ENCODE assay signal across 11 cellular contexts in the genomic region with DNA sequence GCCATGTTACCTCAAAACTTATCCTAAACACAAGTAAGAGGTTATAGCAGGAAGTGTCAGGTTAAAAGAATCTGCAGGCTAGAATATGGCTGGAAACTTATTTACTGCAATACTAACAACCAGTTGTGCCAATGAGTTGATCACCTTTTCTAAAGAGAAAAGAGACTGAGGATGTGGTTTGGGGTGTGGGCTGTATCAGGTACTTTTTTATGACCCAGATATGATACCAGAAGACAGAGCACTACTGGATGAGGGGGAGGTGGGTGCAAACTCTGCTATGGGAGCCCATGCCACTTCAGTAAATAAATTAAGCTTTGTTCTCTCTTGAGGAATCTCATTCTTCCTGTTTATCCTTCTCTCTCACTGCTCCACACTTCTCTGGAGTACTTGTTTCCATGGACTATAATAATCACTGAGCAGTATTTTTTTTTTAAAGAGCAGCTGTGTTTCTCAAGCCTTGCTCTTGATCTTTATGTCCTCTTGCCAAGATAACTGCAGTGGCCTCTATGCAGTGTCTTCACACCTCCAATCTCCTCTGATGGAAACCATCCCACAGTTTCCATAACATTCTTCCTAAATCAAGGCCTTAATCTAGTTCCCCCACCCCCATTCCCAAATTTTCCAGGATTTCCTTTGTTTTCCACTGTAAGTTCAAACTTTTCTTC. TPM values are rescaled to one million over a fixed set of nuclear protein-coding genes. Genes with fewer than 3 reads are reported as not detected.
DNase-seq lines count a peak whose midpoint lies in the region; ATAC-seq and TF ChIP-seq lines count a peak whose summit lies in the region.
"Had no signal": no experiment of that assay in that cellular context is flagged by ENCODE, and none has a peak within 500 bp of the region (broad histone marks: within the 10 kb centered on the region; RNA-seq: fewer than 3 reads in every experiment).

No MANE protein-coding gene starts in this region.

- H3K4me3 Mint-ChIP-seq in CD8-positive, alpha-beta memory T cell = peak overlapping the region in 6 of 7 donors; percentile 30 to 73 (median 60)
- H3K4me3 Mint-ChIP-seq in activated T-cell treated with anti-CD3 and anti-CD28 coated beads, Interleukin-2, amount 50 U/mL, for 72 hours = peak overlapping the region in 1 of 2 donors; percentile 33
- H3K4me3 Mint-ChIP-seq in chondrocyte (ENCODE audit: unreplicated experiment) = no peak overlapping the region

- H3K27me3 Mint-ChIP-seq in CD8-positive, alpha-beta memory T cell = no peaks in the 10 kb centered on the region
- H3K27me3 Mint-ChIP-seq in activated T-cell treated with anti-CD3 and anti-CD28 coated beads, Interleukin-2, amount 50 U/mL, for 72 hours (ENCODE audit: low read depth) = no peaks in the 10 kb centered on the region
- H3K27me3 Mint-ChIP-seq in chondrocyte (ENCODE audit: low read depth) = no peaks in the 10 kb centered on the region

- no peaks in the 10 kb centered on the region for H3K9me3 ChIP-seq in CD8-positive, alpha-beta memory T cell (ENCODE audit: low read length)
- H3K9me3 ChIP-seq: esophagus squamous epithelium, MG63 had no signal

- intact Hi-C loops in posterior cingulate gyrus (cut with DNase I) = no loop called here

- H3K4me1 Mint-ChIP-seq in CD8-positive, alpha-beta memory T cell = peaks cover 75 to 88% (median 82%) of the 10 kb centered on the region in 3 donors
- peaks cover 60% of the 10 kb centered on the region for H3K4me1 Mint-ChIP-seq in activated T-cell treated with anti-CD3 and anti-CD28 coated beads, Interleukin-2, amount 50 U/mL, for 72 hours (ENCODE audit: low read depth)
- peaks cover 9% of the 10 kb centered on the region for H3K4me1 Mint-ChIP-seq in chondrocyte (ENCODE audit: low read depth)

- no peak for TF ChIP-seq CTCF in chondrocyte (IDR thresholded peaks at IDR 0.05)

- H3K4me3 ChIP-seq in CD8-positive, alpha-beta memory T cell (ENCODE audit: low read length) = peak overlapping the region; percentile 3
- H3K4me3 ChIP-seq: esophagus squamous epithelium, MG63 had no signal

- no peaks in the 10 kb centered on the region for H3K9me3 Mint-ChIP-seq in CD8-positive, alpha-beta memory T cell
- no peaks in the 10 kb centered on the region for H3K9me3 Mint-ChIP-seq in activated T-cell treated with anti-CD3 and anti-CD28 coated beads, Interleukin-2, amount 50 U/mL, for 72 hours
- H3K9me3 Mint-ChIP-seq in chondrocyte (ENCODE audit: low read depth) = no peaks in the 10 kb centered on the region

- H3K27ac ChIP-seq in CD8-positive, alpha-beta memory T cell (ENCODE audit: low read depth, low read length) = no peak overlapping the region
- H3K27ac ChIP-seq: esophagus squamous epithelium had no signal

- H3K36me3 ChIP-seq in CD8-positive, alpha-beta memory T cell (ENCODE audit: insufficient read depth, low read length) = no peaks in the 10 kb centered on the region
- H3K36me3 ChIP-seq: MG63 had no signal

- POLR2A ChIA-PET in CD8-positive, alpha-beta memory T cell (lab: Charles Lee) = interaction anchor here (0.6 kb wide), 1 partner anchor 800 kb away, joined by 3 read pairs; no protein-coding TSS in a partner anchor

- DNase-seq in CD8-positive, alpha-beta memory T cell = peak in 4 of 5 donors; percentile 16 to 68 (median 58)
- DNase-seq in activated T-cell treated with anti-CD3 and anti-CD28 coated beads, Interleukin-2, amount 50 U/mL, for 72 hours = peak; percentile 34 to 45
- no peak for DNase-seq in posterior cingulate gyrus
- DNase-seq in chondrocyte (ENCODE audit: low spot score) = no peak
- no peak for DNase-seq in dermis blood vessel endothelial cell
- DNase-seq: esophagus squamous epithelium, MG63 had no signal

- CTCF ChIA-PET in CD8-positive, alpha-beta memory T cell (lab: Charles Lee) = interaction anchor here (1.1 to 1.9 kb wide), 3 partner anchors 10 to 404 kb away, joined by 3 to 7 read pairs (median 4); no protein-coding TSS in a partner anchor

- H3K27me3 ChIP-seq in CD8-positive, alpha-beta memory T cell (ENCODE audit: insufficient read depth, low read length, poor library complexity, severe bottlenecking) = no peaks in the 10 kb centered on the region
- H3K27me3 ChIP-seq: esophagus squamous epithelium, MG63 had no signal

- peak overlapping the region; percentile 24 to 96 (median 88) for H3K27ac Mint-ChIP-seq in CD8-positive, alpha-beta memory T cell
- H3K27ac Mint-ChIP-seq in activated T-cell treated with anti-CD3 and anti-CD28 coated beads, Interleukin-2, amount 50 U/mL, for 72 hours = peak overlapping the region; percentile 19
- H3K27ac Mint-ChIP-seq in chondrocyte (ENCODE audit: unreplicated experiment) = no peak overlapping the region

- H3K36me3 Mint-ChIP-seq in CD8-positive, alpha-beta memory T cell = peaks cover 0 to 22% (median 0%) of the 10 kb centered on the region in 3 donors
- H3K36me3 Mint-ChIP-seq in activated T-cell treated with anti-CD3 and anti-CD28 coated beads, Interleukin-2, amount 50 U/mL, for 72 hours (ENCODE audit: insufficient read depth in 2 of 2) = peaks cover 0 to 1% of the 10 kb centered on the region in 2 donors
- peaks cover 2% of the 10 kb centered on the region for H3K36me3 Mint-ChIP-seq in chondrocyte (ENCODE audit: low read depth)

- ATAC-seq in GM19023 (IDR thresholded peaks at IDR 0.05; ENCODE audit: unreplicated experiment) (peak; percentile 68), HG03039 (IDR thresholded peaks at IDR 0.05; ENCODE audit: unreplicated experiment) (peak; percentile 80), HG02840 (IDR thresholded peaks at IDR 0.05; ENCODE audit: low FRiP score, unreplicated experiment) (no peak)
- peak; percentile 98 for ATAC-seq in activated T-cell treated with anti-CD3 and anti-CD28 coated beads, Interleukin-2, amount 50 U/mL, for 72 hours (replicated peaks in 1 of 2)

- H3K4me1 ChIP-seq in CD8-positive, alpha-beta memory T cell (ENCODE audit: insufficient read depth, low read length) = peaks cover 84% of the 10 kb centered on the region
- H3K4me1 ChIP-seq: esophagus squamous epithelium had no signal

RNA-seq across cellular contexts. Expression of a gene that starts 51.2 kb away (rescaled TPM):
- total RNA-seq in CD8-positive, alpha-beta memory T cell = not detected
- polyA plus RNA-seq in CD8-positive, alpha-beta memory T cell = not detected
- total RNA-seq in activated T-cell treated with anti-CD3 and anti-CD28 coated beads, Interleukin-2, amount 50 U/mL, for 72 hours = not detected
- total RNA-seq in chondrocyte = 0.27 TPM in 1 of 3 replicates, not detected in the others
- 4.5 and 34.9 TPM in 2 replicates for total RNA-seq in dermis blood vessel endothelial cell
- total RNA-seq: G401 had no signal

Comparison
In these comparisons a context has a peak if more than half of its experiments do, and no peak if none do; other contexts are left out.
1. DNase-seq: peak in CD8-positive, alpha-beta memory T cell (4 of 5) and activated T-cell treated with anti-CD3 and anti-CD28 coated beads, Interleukin-2, amount 50 U/mL, for 72 hours (2 of 2); none in posterior cingulate gyrus (0 of 10), chondrocyte (single experiment) and dermis blood vessel endothelial cell (single experiment).